Comparison of ENCODE assay signal across 12 cellular contexts in the genomic region with DNA sequence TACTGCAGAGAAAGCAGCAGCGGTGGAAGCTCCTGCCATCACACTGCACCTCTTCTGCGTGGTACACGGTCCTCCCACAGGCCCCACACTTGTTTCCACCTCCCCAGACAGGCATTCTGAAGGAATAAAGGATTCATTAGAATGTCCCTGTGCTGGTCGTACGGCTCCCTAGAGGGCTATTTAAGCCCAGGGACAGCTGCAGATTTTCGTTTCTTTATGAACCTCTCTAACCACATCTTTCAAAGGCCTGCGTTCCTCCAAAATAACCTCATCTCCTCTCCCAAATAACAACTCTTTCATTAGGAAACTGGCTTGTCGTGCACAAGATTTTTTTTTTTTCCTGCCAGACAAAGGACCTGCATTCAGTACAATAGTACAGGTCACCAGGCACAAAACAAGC. TPM values are rescaled to one million over a fixed set of nuclear protein-coding genes. Genes with fewer than 3 reads are reported as not detected.
DNase-seq lines count a peak whose midpoint lies in the region; ATAC-seq lines count a peak whose summit lies in the region.
"Had no signal": no experiment of that assay in that cellular context is flagged by ENCODE, and none has a peak within 500 bp of the region (broad histone marks: within the 10 kb centered on the region; RNA-seq: fewer than 3 reads in every experiment).

No MANE protein-coding gene starts in this region.

- H3K4me1 ChIP-seq in SJCRH30 (peaks cover 44% of the 10 kb centered on the region), iPS-20b (ENCODE audit: insufficient read depth, low read length) (peaks cover 18% of the 10 kb centered on the region; the same call in 1 of the 2 replicates)

- peak overlapping the region; percentile 24; the same call in 1 of the 2 replicates for H3K9ac ChIP-seq in iPS-20b (ENCODE audit: low read depth, low read length)

- no peak for ATAC-seq in HG03469 (IDR thresholded peaks at IDR 0.05; ENCODE audit: unreplicated experiment)
- no peak for ATAC-seq in esophagus mucosa
- ATAC-seq: naive thymus-derived CD4-positive, alpha-beta T cell had no signal

- H3K27me3 ChIP-seq in SJCRH30 (no peaks in the 10 kb centered on the region), iPS-20b (ENCODE audit: insufficient read depth, low read length) (no peaks in the 10 kb centered on the region)
- H3K27me3 ChIP-seq: MG63 had no signal

- H3K9me3 ChIP-seq in SJCRH30 (replicated peaks): no peaks in the 10 kb centered on the region
- no peaks in the 10 kb centered on the region for H3K9me3 ChIP-seq in iPS-20b (ENCODE audit: insufficient read depth, low read depth, low read length)
- H3K9me3 ChIP-seq: MG63 had no signal

- H3K36me3 ChIP-seq in SJCRH30 (peaks cover 45% of the 10 kb centered on the region), iPS-20b (ENCODE audit: insufficient read depth, low read depth, low read length) (peaks cover 36% of the 10 kb centered on the region)
- H3K36me3 ChIP-seq: MG63 had no signal

- H3K4me3 ChIP-seq in SJCRH30 (peak overlapping the region; percentile 40), iPS-20b (ENCODE audit: low read length) (no peak overlapping the region)
- H3K4me3 ChIP-seq: MG63 had no signal

- H3K27ac ChIP-seq in SJCRH30 (peak overlapping the region; percentile 96), iPS-20b (ENCODE audit: low read length) (no peak overlapping the region), temporal lobe (ENCODE audit: low read depth, low read length) (peak overlapping the region; percentile 6)
- H3K27ac ChIP-seq: 22Rv1 had no signal

- peak; percentile 12 for DNase-seq in DMS153 treated with DMSO at 0.1 percent for 48 hours (lab: John Stamatoyannopoulos, UW; ENCODE audit: unreplicated experiment)
- no peak for DNase-seq in DMS153 (lab: John Stamatoyannopoulos, UW)
- peak; percentile 80 to 93 for DNase-seq in SJCRH30
- no peak for DNase-seq in NCI-H2196 (lab: John Stamatoyannopoulos, UW; ENCODE audit: unreplicated experiment)
- DNase-seq: naive thymus-derived CD4-positive, alpha-beta T cell; NCI-H510A treated with DMSO at 0.1 percent for 48 hours had no signal

RNA-seq across cellular contexts. Expression of a gene that starts 12.7 kb away (rescaled TPM):
- total RNA-seq in SJCRH30 (2014; rRNA removed; shearing (Covaris generic)): 129 and 131 TPM in 2 replicates
- total RNA-seq in temporal lobe: 359 TPM
- total RNA-seq in esophagus mucosa: 66.6 TPM
- total RNA-seq: naive thymus-derived CD4-positive, alpha-beta T cell had no signal

Comparison
In these comparisons a context has a peak if more than half of its experiments do, and no peak if none do; other contexts are left out.
1. DNase-seq: peak in DMS153 treated with DMSO at 0.1 percent for 48 hours (single experiment) and SJCRH30 (2 of 2); none in DMS153 (single experiment) and NCI-H2196 (single experiment).